ENCODE assay signal across 23 cellular contexts in the genomic region with DNA sequence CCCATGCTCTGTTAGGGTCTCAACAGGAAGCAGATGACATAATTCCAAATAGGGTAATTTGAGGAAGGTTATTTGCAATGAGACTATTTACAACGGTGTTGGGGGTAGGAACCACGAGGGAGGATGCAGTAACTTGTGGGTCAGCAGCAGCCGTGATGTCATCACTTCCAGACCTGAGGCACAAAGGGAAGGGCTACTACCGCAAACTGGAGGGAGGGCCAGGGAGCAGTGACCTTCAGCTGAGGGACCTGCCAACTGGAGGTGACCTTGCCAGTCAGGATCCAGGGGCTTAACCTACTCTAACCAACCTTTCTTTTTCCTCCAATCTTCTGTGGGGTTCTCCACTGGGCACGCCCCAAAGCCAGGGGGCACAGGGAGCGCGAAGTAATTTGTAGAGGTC. TPM values are rescaled to one million over a fixed set of nuclear protein-coding genes. Genes with fewer than 3 reads are reported as not detected.
DNase-seq lines count a peak whose midpoint lies in the region; ATAC-seq, FAIRE-seq and TF ChIP-seq lines count a peak whose summit lies in the region.
"Had no signal": no experiment of that assay in that cellular context is flagged by ENCODE, and none has a peak within 500 bp of the region (broad histone marks: within the 10 kb centered on the region; RNA-seq: fewer than 3 reads in every experiment).

No MANE protein-coding gene starts in this region.

- ATAC-seq in CD4-positive, alpha-beta T cell (ENCODE audit: poor library complexity): no peak
- ATAC-seq: HCT116, Panc1 had no signal

- H3K9ac ChIP-seq in H1 (replicated peaks in 1 of 4; ENCODE audit: extremely low read depth in 1 of 4, low read depth in 3 of 4, low read length in 3 of 4) (no peak overlapping the region), trophoblast cell (ENCODE audit: low read length) (no peak overlapping the region)
- H3K9ac ChIP-seq: BLaER1 treated with 17β-estradiol and CSF1 and Interleukin-3, amounts not matched to agents 10 nM and 100 nM; GM23248; SK-N-SH had no signal

- H4K12ac ChIP-seq in trophoblast cell (ENCODE audit: low read depth, low read length): peak overlapping the region; percentile 44

- H3K4me1 ChIP-seq in H1 (replicated peaks in 1 of 4; ENCODE audit: control insufficient read depth in 3 of 4, insufficient read depth in 4 of 4, low read length in 3 of 4) (0 out of 7 replicates have a peak, but pooled peaks cover 0 to 2% (median 0%) of the 10 kb centered on the region in 4 experiments), trophoblast cell (ENCODE audit: control insufficient read depth in 1 of 2, insufficient read depth in 2 of 2, low read length in 2 of 2) (peaks cover 0 to 3% of the 10 kb centered on the region in 2 experiments)

- peaks cover 9 to 10% of the 10 kb centered on the region in 2 experiments for H4K20me1 ChIP-seq in H1 (replicated peaks in 1 of 2; ENCODE audit: control insufficient read depth in 1 of 2, insufficient read depth in 2 of 2, low read length in 2 of 2)

- H2AFZ ChIP-seq in H1 (ENCODE audit: low read length): peak overlapping the region; percentile 13; the same call in 1 of the 2 replicates
- no peak overlapping the region for H2AFZ ChIP-seq in trophoblast cell (ENCODE audit: insufficient read depth, low read length, poor library complexity)
- H2AFZ ChIP-seq: GM23248 had no signal

- H3K79me1 ChIP-seq in H1 (ENCODE audit: low read depth, low read length): no peaks in the 10 kb centered on the region; the same call in 1 of the 2 replicates
- peaks cover 2% of the 10 kb centered on the region for H3K79me1 ChIP-seq in trophoblast cell (ENCODE audit: low read length)

- no peak for TF ChIP-seq POLR2A in H1 (IDR thresholded peaks at IDR 0.05; ENCODE audit: control extremely low read depth in 1 of 2, low read depth in 2 of 2, low read length in 2 of 2)

- H3K4me2 ChIP-seq in H1 (ENCODE audit: insufficient read depth in 1 of 2, low read depth in 2 of 2, low read length in 2 of 2) (no peak overlapping the region), trophoblast cell (ENCODE audit: low read length) (no peak overlapping the region)
- H3K4me2 ChIP-seq: BLaER1 treated with 17β-estradiol and CSF1 and Interleukin-3, amounts not matched to agents 10 nM and 100 nM; SK-N-SH had no signal

- H2BK20ac ChIP-seq in H1 (ENCODE audit: low read length): no peak overlapping the region

- H4K8ac ChIP-seq in H1 (ENCODE audit: extremely low read depth, insufficient read depth, low read length): no peak overlapping the region
- H4K8ac ChIP-seq in trophoblast cell (ENCODE audit: low read depth, low read length): no peak overlapping the region

- no peak overlapping the region for H3K27ac Mint-ChIP-seq in CD4-positive, alpha-beta T cell
- no peak overlapping the region for H3K27ac Mint-ChIP-seq in type B pancreatic cell

- H2AK5ac ChIP-seq in H1 (ENCODE audit: low read depth, low read length) (no peak overlapping the region), trophoblast cell (ENCODE audit: low read length) (no peak overlapping the region)

- no peak overlapping the region for H3K14ac ChIP-seq in H1 (ENCODE audit: insufficient read length)
- H3K14ac ChIP-seq in trophoblast cell (ENCODE audit: low read length): no peak overlapping the region

- H4K91ac ChIP-seq in H1 (replicated peaks; ENCODE audit: insufficient read length, low read length) (no peak overlapping the region), trophoblast cell (ENCODE audit: low read depth, low read length) (no peak overlapping the region)

- H2BK12ac ChIP-seq in H1 (ENCODE audit: low read depth, low read length) (no peak overlapping the region), trophoblast cell (ENCODE audit: low read length) (no peak overlapping the region)

- no peak for FAIRE-seq in H1 (lab: Jason Lieb, UNC)
- FAIRE-seq: D721Med, GM18507 had no signal

- H3K4me3 Mint-ChIP-seq in CD4-positive, alpha-beta T cell: peak overlapping the region; percentile 43
- H3K4me3 Mint-ChIP-seq in type B pancreatic cell: no peak overlapping the region

- TF ChIP-seq CTCF in CD4-positive, alpha-beta T cell (IDR thresholded peaks at IDR 0.05): no peak
- TF ChIP-seq CTCF in H1 (IDR thresholded peaks at IDR 0.05; ENCODE audit: control extremely low read depth in 1 of 3, insufficient read depth in 1 of 3, low read depth in 1 of 3, low read length in 3 of 3): no peak
- TF ChIP-seq CTCF in type B pancreatic cell (conservative IDR thresholded peaks at IDR 0.05): no peak

- WGBS in H1 (ENCODE audit: extremely low coverage in 1 of 2, insufficient coverage in 1 of 2, insufficient read length in 1 of 2, insufficient replicate concordance in 2 of 2, low coverage in 1 of 2, low lambda C conversion rate in 2 of 2, missing lambda C conversion rate in 1 of 2), 2 experiments: 76% methylated on average over 7 of the region's 7 CpGs; no CpG with 5 or more reads in 1 of the 2 experiments
- no CpG with 5 or more reads among the region's 7 CpGs for WGBS in trophoblast cell (ENCODE audit: extremely low coverage, insufficient coverage, insufficient read length)

- intact Hi-C loops in CD4-positive, alpha-beta T cell (cut with DNase I, micrococcal nuclease): loop anchor here in 1 of 2 experiments (2.0 to 10.0 kb wide), 3 partner anchors 293 to 1641 kb away; partner anchors contain the start of genes ATG2B, DICER1, GSKIP and PAPOLA
- intact Hi-C loops in posterior cingulate gyrus (cut with DNase I): no loop called here

- peaks cover 8% of the 10 kb centered on the region for H3K23me2 ChIP-seq in H1 (ENCODE audit: low read depth, low read length)

- no peak for TF ChIP-seq RAD21 in H1 (IDR thresholded peaks at IDR 0.05 in 1 of 2, conservative IDR thresholded peaks at IDR 0.05 in 1 of 2; ENCODE audit: low read depth in 2 of 2, low read length in 2 of 2)

- no peaks in the 10 kb centered on the region for H3K9me3 ChIP-seq in CD4-positive, alpha-beta T cell (ENCODE audit: control insufficient read depth, low read length)
- no peaks in the 10 kb centered on the region for H3K9me3 ChIP-seq in H1 (ENCODE audit: insufficient read depth in 2 of 2, low read depth in 1 of 2, low read length in 1 of 2)
- H3K9me3 ChIP-seq in trophoblast cell (ENCODE audit: insufficient read depth, low read depth, low read length): no peaks in the 10 kb centered on the region
- H3K9me3 ChIP-seq: BLaER1 treated with 17β-estradiol and CSF1 and Interleukin-3, amounts not matched to agents 10 nM and 100 nM; MG63; SK-N-SH had no signal

- no peaks in the 10 kb centered on the region for H3K27me3 ChIP-seq in CD4-positive, alpha-beta T cell (ENCODE audit: control insufficient read depth, insufficient read depth, low read length)
- H3K27me3 ChIP-seq in H1 (replicated peaks in 1 of 4; ENCODE audit: control insufficient read depth in 3 of 4, extremely low read depth in 1 of 4, insufficient read depth in 3 of 4, low read length in 3 of 4) (no peaks in the 10 kb centered on the region), trophoblast cell (ENCODE audit: insufficient read depth, low read length) (no peaks in the 10 kb centered on the region)
- H3K27me3 ChIP-seq: BLaER1 treated with 17β-estradiol and CSF1 and Interleukin-3, amounts not matched to agents 10 nM and 100 nM; MG63 had no signal

- no peak overlapping the region for H3K27ac ChIP-seq in CD4-positive, alpha-beta T cell (ENCODE audit: low read depth, low read length)
- H3K27ac ChIP-seq in H1 (ENCODE audit: low read depth, low read length): no peak overlapping the region
- H3K27ac ChIP-seq in trophoblast cell (ENCODE audit: low read depth, low read length): no peak overlapping the region
- H3K27ac ChIP-seq: BLaER1 treated with 17β-estradiol and CSF1 and Interleukin-3, amounts not matched to agents 10 nM and 100 nM; GM23248 had no signal

- CTCF ChIA-PET in CD4-positive, alpha-beta T cell (lab: Charles Lee): no interaction called here
- CTCF ChIA-PET in H1 (lab: Charles Lee; ENCODE audit: partially characterized antibody): interaction anchor here (0.7 to 2.5 kb wide), 5 partner anchors 12 to 116 kb away, joined by 3 to 9 read pairs (median 4); no protein-coding TSS in a partner anchor

- H3K36me3 Mint-ChIP-seq in CD4-positive, alpha-beta T cell (ENCODE audit: low read depth): peaks cover 4% of the 10 kb centered on the region
- H3K36me3 Mint-ChIP-seq in type B pancreatic cell: no peaks in the 10 kb centered on the region

- H3K4me3 ChIP-seq in H1 (ENCODE audit: extremely low read depth in 1 of 4, insufficient read depth in 2 of 4, low read depth in 3 of 4, low read length in 4 of 4) (no peak overlapping the region), trophoblast cell (ENCODE audit: low read depth, low read length) (no peak overlapping the region)
- H3K4me3 ChIP-seq: BLaER1 treated with 17β-estradiol and CSF1 and Interleukin-3, amounts not matched to agents 10 nM and 100 nM; GM23248; MG63 had no signal

- H3K79me2 ChIP-seq in H1 (ENCODE audit: control insufficient read depth in 1 of 2, insufficient read depth in 2 of 2, low read length in 2 of 2): peaks cover 10 to 30% of the 10 kb centered on the region in 2 experiments
- H3K79me2 ChIP-seq in trophoblast cell (ENCODE audit: control insufficient read depth, insufficient read depth, low read length, poor library complexity): peaks cover 6% of the 10 kb centered on the region

- DNase-seq in NOMO-1 treated with DMSO at 0.1 percent for 48 hours (lab: John Stamatoyannopoulos, UW; ENCODE audit: unreplicated experiment) (peak; percentile 9), NOMO-1 treated with dmso at 0.1 percent for 144 hours (lab: John Stamatoyannopoulos, UW; ENCODE audit: unreplicated experiment) (no peak), H1 (ENCODE audit: low read depth in 1 of 2, low spot score in 2 of 2) (no peak), trophoblast cell (no peak), posterior cingulate gyrus (no peak), type B pancreatic cell (ENCODE audit: extremely low spot score, unreplicated experiment) (no peak)
- no peak for DNase-seq in CD4-positive, alpha-beta T cell
- DNase-seq: 8988T, DMS53, GDM1, GM23248, MG63, NCI-H1092 treated with DMSO at 0.1 percent for 48 hours, NCI-H1436 treated with DMSO at 0.1 percent for 48 hours, NCI-H1930, NCI-H69, SIG-M5, SK-N-SH had no signal

- H3K18ac ChIP-seq in H1 (ENCODE audit: extremely low read depth, low read length) (no peak overlapping the region), trophoblast cell (ENCODE audit: low read length) (no peak overlapping the region)

- H3K9me3 Mint-ChIP-seq in CD4-positive, alpha-beta T cell: no peaks in the 10 kb centered on the region
- H3K9me3 Mint-ChIP-seq in type B pancreatic cell: no peaks in the 10 kb centered on the region

- no peak overlapping the region for H4K5ac ChIP-seq in H1 (ENCODE audit: insufficient read length, low read depth, low read length)

- no peak overlapping the region for H3K4ac ChIP-seq in H1 (replicated peaks; ENCODE audit: insufficient read length, low read depth, low read length)
- H3K4ac ChIP-seq in trophoblast cell (ENCODE audit: low read depth, low read length): no peak overlapping the region

- H3K56ac ChIP-seq in H1 (replicated peaks; ENCODE audit: insufficient read length, low read depth, low read length): no peak overlapping the region

- H3K23ac ChIP-seq in H1 (ENCODE audit: insufficient read length) (no peak overlapping the region), trophoblast cell (ENCODE audit: low read length) (no peak overlapping the region)

- no peak overlapping the region for H2BK15ac ChIP-seq in H1 (ENCODE audit: low read length)

- peak overlapping the region; percentile 35; the same call in 1 of the 2 replicates for H2BK5ac ChIP-seq in H1 (ENCODE audit: low read depth, low read length)
- no peak overlapping the region for H2BK5ac ChIP-seq in trophoblast cell (ENCODE audit: low read depth, low read length, poor library complexity)

- H3K27me3 Mint-ChIP-seq in CD4-positive, alpha-beta T cell: no peaks in the 10 kb centered on the region
- peaks cover 2% of the 10 kb centered on the region for H3K27me3 Mint-ChIP-seq in type B pancreatic cell

- H3K36me3 ChIP-seq in H1 (ENCODE audit: control insufficient read depth in 2 of 4, insufficient read depth in 4 of 4, low read length in 3 of 4): no peaks in the 10 kb centered on the region
- H3K36me3 ChIP-seq in trophoblast cell (ENCODE audit: control insufficient read depth in 1 of 2, insufficient read depth in 2 of 2, low read length in 2 of 2): no peaks in the 10 kb centered on the region
- H3K36me3 ChIP-seq: MG63 had no signal

- no peak for TF ChIP-seq EP300 in H1 (IDR thresholded peaks at IDR 0.05; ENCODE audit: borderline replicate concordance in 1 of 2, low read depth in 2 of 2, low read length in 2 of 2)

- POLR2A ChIA-PET in CD4-positive, alpha-beta T cell (lab: Charles Lee): no interaction called here
- POLR2A ChIA-PET in H1 (lab: Charles Lee; ENCODE audit: partially characterized antibody): no interaction called here

- H2BK120ac ChIP-seq in H1 (replicated peaks; ENCODE audit: low read depth, low read length) (no peak overlapping the region), trophoblast cell (ENCODE audit: insufficient read depth, low read length, poor library complexity) (no peak overlapping the region)

- peaks cover 24% of the 10 kb centered on the region for H3K4me1 Mint-ChIP-seq in CD4-positive, alpha-beta T cell (ENCODE audit: low read depth)
- H3K4me1 Mint-ChIP-seq in type B pancreatic cell (ENCODE audit: unreplicated experiment): peaks cover 21% of the 10 kb centered on the region

RNA-seq across cellular contexts. Expression of gene VRK1, which starts 1.7 kb away (rescaled TPM):
- 10 to 100 TPM; 36.7 to 41.0 TPM for total RNA-seq in CD4-positive, alpha-beta T cell
- 62.4 and 64.8 TPM in 2 replicates for total RNA-seq in H1 (2021; fragmentation: NEBNext Ultra II Directional; extraction: Animal tissue kit (Norgen Biotek cat#: 25700))
- 10.8 and 24.2 TPM in 2 replicates for polyA plus RNA-seq in H1 (2011; rRNA removed)
- 42.6 TPM for polyA plus RNA-seq in H1 (2011; cell fraction: cytosol; rRNA removed)
- polyA plus RNA-seq in H1 (2011; cell fraction: nucleus; rRNA removed): 7.7 TPM
- 43.1 to 69.0 TPM (median 49.7 TPM) in 4 replicates for polyA plus RNA-seq in H1 (2012, experiment 1 of 2)
- polyA plus RNA-seq in H1 (2012, experiment 2 of 2): 5.9 TPM
- 65.2 TPM for polyA plus RNA-seq in H1 (2013, experiment 1 of 2)
- 61.3 TPM for polyA plus RNA-seq in H1 (2013, experiment 2 of 2)
- 33.6 and 36.8 TPM in 2 replicates for polyA minus RNA-seq in H1 (2011; rRNA and poly(A)+ RNA removed)
- polyA minus RNA-seq in H1 (2011; cell fraction: cytosol; rRNA and poly(A)+ RNA removed): 22.2 TPM
- 94.6 TPM for polyA minus RNA-seq in H1 (2011; cell fraction: nucleus; rRNA and poly(A)+ RNA removed)
- 23.9 and 24.4 TPM in 2 replicates for polyA plus RNA-seq in trophoblast cell (2013)
- 18.5 and 36.9 TPM in 2 replicates for total RNA-seq in type B pancreatic cell (ENCODE audit: low replicate concordance)
